In the genomic region with DNA sequence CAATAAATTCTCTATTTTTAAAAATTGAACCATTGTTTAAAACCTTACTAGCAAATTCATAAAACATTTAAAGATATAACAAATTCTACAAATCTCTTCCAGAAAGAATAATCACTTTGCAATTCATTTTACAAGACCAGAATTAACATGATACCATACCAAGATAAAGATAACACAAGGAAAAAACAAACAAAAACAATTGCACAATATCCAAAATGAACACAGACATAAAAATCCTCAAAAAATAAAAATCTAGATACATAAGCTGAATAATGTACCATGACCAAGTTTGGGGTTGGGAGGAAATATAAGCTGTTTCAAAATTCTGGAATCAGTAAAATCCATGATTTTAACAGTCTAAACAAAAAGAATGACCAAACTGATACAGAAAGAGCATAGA, we compare ENCODE assay signal across 1 cellular context.
TF ChIP-seq lines count a peak whose summit lies in the region.

No MANE protein-coding gene starts in this region.

TF ChIP-seq in A549, 52 proteins besides CTCF, POLR2A, EP300 and RAD21 (continued from another document):
- no peak for TF ChIP-seq HOXB5 (CRISPR knock-in tag; IDR thresholded peaks at IDR 0.05)
- TF ChIP-seq, protein P1, sequence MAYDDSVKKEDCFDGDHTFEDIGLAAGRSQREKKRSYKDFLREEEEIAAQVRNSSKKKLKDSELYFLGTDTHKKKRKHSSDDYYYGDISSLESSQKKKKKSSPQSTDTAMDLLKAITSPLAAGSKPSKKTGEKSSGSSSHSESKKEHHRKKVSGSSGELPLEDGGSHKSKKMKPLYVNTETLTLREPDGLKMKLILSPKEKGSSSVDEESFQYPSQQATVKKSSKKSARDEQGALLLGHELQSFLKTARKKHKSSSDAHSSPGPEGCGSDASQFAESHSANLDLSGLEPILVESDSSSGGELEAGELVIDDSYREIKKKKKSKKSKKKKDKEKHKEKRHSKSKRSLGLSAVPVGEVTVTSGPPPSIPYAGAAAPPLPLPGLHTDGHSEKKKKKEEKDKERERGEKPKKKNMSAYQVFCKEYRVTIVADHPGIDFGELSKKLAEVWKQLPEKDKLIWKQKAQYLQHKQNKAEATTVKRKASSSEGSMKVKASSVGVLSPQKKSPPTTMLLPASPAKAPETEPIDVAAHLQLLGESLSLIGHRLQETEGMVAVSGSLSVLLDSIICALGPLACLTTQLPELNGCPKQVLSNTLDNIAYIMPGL (CRISPR knock-in tag; IDR thresholded peaks at IDR 0.05; ENCODE audit: borderline replicate concordance): no peak
- no peak for TF ChIP-seq MAZ (IDR thresholded peaks at IDR 0.05; ENCODE audit: borderline replicate concordance, low read depth, low read length)
- TF ChIP-seq SMC3 (IDR thresholded peaks at IDR 0.05): no peak
- TF ChIP-seq ZNF302 (CRISPR knock-in tag; IDR thresholded peaks at IDR 0.05): no peak
- TF ChIP-seq CBX2 (IDR thresholded peaks at IDR 0.05; ENCODE audit: borderline replicate concordance, low read depth): no peak
- no peak for TF ChIP-seq ZFP36 (IDR thresholded peaks at IDR 0.05; ENCODE audit: borderline replicate concordance, partially characterized antibody)
- no peak for TF ChIP-seq SREBF2 (IDR thresholded peaks at IDR 0.05)
- TF ChIP-seq CEBPB (IDR thresholded peaks at IDR 0.05): no peak
- TF ChIP-seq FOXS1 (CRISPR knock-in tag; IDR thresholded peaks at IDR 0.05): no peak
